ENCODE assay signal across 11 cellular contexts in genomic region chr1:3902546-3902945, GRCh38. TPM values are rescaled to one million over a fixed set of nuclear protein-coding genes. Genes with fewer than 3 reads are reported as not detected.
DNase-seq lines count a peak whose midpoint lies in the region; ATAC-seq and TF ChIP-seq lines count a peak whose summit lies in the region.
"Had no signal": no experiment of that assay in that cellular context is flagged by ENCODE, and none has a peak within 500 bp of the region (broad histone marks: within the 10 kb centered on the region; RNA-seq: fewer than 3 reads in every experiment).

No MANE protein-coding gene starts in this region.

- ATAC-seq in GM21737 (IDR thresholded peaks at IDR 0.05; ENCODE audit: unreplicated experiment) (no peak), GM19397 (IDR thresholded peaks at IDR 0.05; ENCODE audit: unreplicated experiment) (no peak), GM19395 (IDR thresholded peaks at IDR 0.05; ENCODE audit: unreplicated experiment) (no peak)
- ATAC-seq: WTC11 had no signal

- no peak for TF ChIP-seq CTCF in suprapubic skin (IDR thresholded peaks at IDR 0.05)

- peaks cover 30% of the 10 kb centered on the region for H3K4me1 Mint-ChIP-seq in T-helper 1 cell treated with Interleukin-12 subunit alpha and Interleukin-12 subunit beta and Interleukin-4 antibody, amounts not matched to agents 30 μg/mL and 1 μg/mL, for 36 hours (ENCODE audit: low read depth)

- H3K27ac ChIP-seq in suprapubic skin = no peak overlapping the region
- H3K27ac ChIP-seq: C4-2B, HL-60 had no signal

- peak; percentile 35 for DNase-seq in stimulated activated CD4-positive, alpha-beta T cell treated with anti-CD3 and anti-CD28 coated beads, Interleukin-15, amount 100 ng/mL, for 24 hours
- DNase-seq in stimulated activated CD4-positive, alpha-beta T cell treated with anti-CD3 and anti-CD28 coated beads, Interleukin-2, amount 100 ng/mL, for 24 hours = no peak
- DNase-seq in fibroblast of peridontal ligament (ENCODE audit: extremely low read depth) (peak; percentile 14), suprapubic skin (ENCODE audit: low spot score in 2 of 2) (peak; percentile 36 to 40)

- H3K27me3 ChIP-seq in suprapubic skin = no peaks in the 10 kb centered on the region

- H3K4me3 Mint-ChIP-seq in T-helper 1 cell treated with Interleukin-12 subunit alpha and Interleukin-12 subunit beta and Interleukin-4 antibody, amounts not matched to agents 30 μg/mL and 1 μg/mL, for 36 hours = peak overlapping the region; percentile 65
- H3K4me3 Mint-ChIP-seq: WTC11 had no signal

- peak overlapping the region; percentile 93 for H3K27ac Mint-ChIP-seq in T-helper 1 cell treated with Interleukin-12 subunit alpha and Interleukin-12 subunit beta and Interleukin-4 antibody, amounts not matched to agents 30 μg/mL and 1 μg/mL, for 36 hours
- H3K27ac Mint-ChIP-seq: WTC11 had no signal

- no peaks in the 10 kb centered on the region for H3K36me3 ChIP-seq in suprapubic skin

- no peak for TF ChIP-seq EP300 in suprapubic skin (IDR thresholded peaks at IDR 0.05)

- no peaks in the 10 kb centered on the region for H3K9me3 ChIP-seq in suprapubic skin

- H3K36me3 Mint-ChIP-seq in T-helper 1 cell treated with Interleukin-12 subunit alpha and Interleukin-12 subunit beta and Interleukin-4 antibody, amounts not matched to agents 30 μg/mL and 1 μg/mL, for 36 hours (ENCODE audit: low read depth) = peaks cover 10% of the 10 kb centered on the region

- H3K4me1 ChIP-seq in suprapubic skin = peaks cover 14% of the 10 kb centered on the region

- H3K27me3 Mint-ChIP-seq in T-helper 1 cell treated with Interleukin-12 subunit alpha and Interleukin-12 subunit beta and Interleukin-4 antibody, amounts not matched to agents 30 μg/mL and 1 μg/mL, for 36 hours (ENCODE audit: low read depth) = no peaks in the 10 kb centered on the region

- TF ChIP-seq POLR2A in suprapubic skin (IDR thresholded peaks at IDR 0.05) = no peak

- peaks cover 13% of the 10 kb centered on the region for H3K9me3 Mint-ChIP-seq in T-helper 1 cell treated with Interleukin-12 subunit alpha and Interleukin-12 subunit beta and Interleukin-4 antibody, amounts not matched to agents 30 μg/mL and 1 μg/mL, for 36 hours

- WGBS in suprapubic skin = 48% methylated on average over 6 of the region's 6 CpGs

- no peak overlapping the region for H3K4me3 ChIP-seq in suprapubic skin

RNA-seq across cellular contexts. Expression of gene C1orf174, which starts 2.5 kb away (rescaled TPM):
- total RNA-seq in suprapubic skin = 10 to 100 TPM; 16.0 to 25.3 (median 19.7) TPM

RNA-seq across cellular contexts. Expression of gene DFFB, which starts 45.3 kb away (rescaled TPM):
- total RNA-seq in suprapubic skin = 1 to 10 TPM; 2.7 to 6.8 (median 4.2) TPM

RNA-seq across cellular contexts. Expression of gene CEP104, which starts 45.5 kb away (rescaled TPM):
- total RNA-seq in suprapubic skin = 10 to 100 TPM; 16.1 to 56.7 (median 39.6) TPM

Comparison
In these comparisons a context has a peak if more than half of its experiments do, and no peak if none do; other contexts are left out.
1. DNase-seq: peak in stimulated activated CD4-positive, alpha-beta T cell treated with anti-CD3 and anti-CD28 coated beads, Interleukin-15, amount 100 ng/mL, for 24 hours (single experiment), fibroblast of peridontal ligament (single experiment) and suprapubic skin (2 of 2); none in stimulated activated CD4-positive, alpha-beta T cell treated with anti-CD3 and anti-CD28 coated beads, Interleukin-2, amount 100 ng/mL, for 24 hours (0 of 2).